ENCODE assay signal across 26 cellular contexts in the genomic region with DNA sequence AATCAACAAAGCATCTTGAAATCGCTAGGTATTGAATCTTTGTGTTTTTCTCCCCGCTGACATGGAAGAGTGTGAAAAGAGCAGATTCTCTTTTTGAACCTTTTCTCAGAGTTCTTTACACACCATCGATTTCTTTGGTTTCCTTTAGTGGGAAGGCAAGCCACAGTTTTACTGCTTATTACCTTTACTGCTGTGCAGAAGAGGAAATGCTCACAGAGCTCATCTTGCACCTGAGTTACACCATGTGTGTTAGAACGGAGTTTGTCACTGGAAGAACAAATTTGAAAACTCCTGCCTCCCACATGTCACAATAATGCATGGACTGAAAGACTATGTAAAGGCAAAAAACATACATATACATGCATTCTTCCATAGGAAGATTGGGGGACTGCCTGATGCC. TPM values are rescaled to one million over a fixed set of nuclear protein-coding genes. Genes with fewer than 3 reads are reported as not detected.
A peak's percentile ranks its signal among the peaks of the same experiment; 100 is the strongest.
DNase-seq lines count a peak whose midpoint lies in the region; ATAC-seq and TF ChIP-seq lines count a peak whose summit lies in the region.
"Had no signal": no experiment of that assay in that cellular context is flagged by ENCODE, and none has a peak within 500 bp of the region (broad histone marks: within the 10 kb centered on the region; RNA-seq: fewer than 3 reads in every experiment).

No MANE protein-coding gene starts in this region.

- no peak for TF ChIP-seq POLR2A in gastrocnemius medialis (IDR thresholded peaks at IDR 0.05)

- H3K4me3 Mint-ChIP-seq in T-helper 1 cell treated with Interleukin-12 subunit alpha and Interleukin-12 subunit beta and Interleukin-4 antibody, amounts not matched to agents 30 μg/mL and 1 μg/mL, for 36 hours = peak overlapping the region; percentile 7
- H3K4me3 Mint-ChIP-seq in memory B cell = peak overlapping the region; percentile 72
- H3K4me3 Mint-ChIP-seq: H9 had no signal

- H2AFZ ChIP-seq in OCI-LY1 (ENCODE audit: low read length) (no peak overlapping the region), PC-3 (ENCODE audit: low read length) (no peak overlapping the region)

- in situ Hi-C loops in gastrocnemius medialis (cut with MboI; ENCODE audit: low sequenced_read_pairs in 4 of 4) = no loop called here

- CTCF ChIA-PET in PC-3 (lab: Charles Lee) = no interaction called here

- H3K27me3 ChIP-seq in BLaER1 (no peaks in the 10 kb centered on the region), OCI-LY1 (ENCODE audit: insufficient read depth, low read length) (no peaks in the 10 kb centered on the region), gastrocnemius medialis (no peaks in the 10 kb centered on the region), PC-3 (ENCODE audit: low read length) (no peaks in the 10 kb centered on the region)
- H3K27me3 ChIP-seq: brain microvascular endothelial cell, left lung, sigmoid colon, stomach, thyroid gland had no signal

- H3K9me3 ChIP-seq in BLaER1 = peaks cover 46% of the 10 kb centered on the region
- H3K9me3 ChIP-seq in OCI-LY1 (ENCODE audit: low read length) = peaks cover 10% of the 10 kb centered on the region; the same call in 1 of the 2 replicates
- peaks cover 0 to 7% (median 3%) of the 10 kb centered on the region in 3 donors for H3K9me3 ChIP-seq in gastrocnemius medialis
- peaks cover 14% of the 10 kb centered on the region; the same call in 1 of the 2 replicates for H3K9me3 ChIP-seq in PC-3 (ENCODE audit: low read length)
- H3K9me3 ChIP-seq: thyroid gland had no signal

- H3K36me3 ChIP-seq in BLaER1 (peaks cover 58% of the 10 kb centered on the region), OCI-LY1 (ENCODE audit: insufficient read depth, low read length) (peaks cover 10% of the 10 kb centered on the region; the same call in 1 of the 2 replicates), gastrocnemius medialis (no peaks in the 10 kb centered on the region), PC-3 (ENCODE audit: low read depth, low read length) (peaks cover 24% of the 10 kb centered on the region)
- H3K36me3 ChIP-seq: brain microvascular endothelial cell, sigmoid colon, thyroid gland had no signal

- no peaks in the 10 kb centered on the region for H4K20me1 ChIP-seq in BLaER1
- H4K20me1 ChIP-seq in OCI-LY1 (ENCODE audit: insufficient read depth, low read length) = no peaks in the 10 kb centered on the region
- H4K20me1 ChIP-seq in PC-3 (ENCODE audit: low read length) = no peaks in the 10 kb centered on the region

- H3K4me3 ChIP-seq in BLaER1 = peak overlapping the region; percentile 1; the same call in 1 of the 2 replicates
- no peak overlapping the region for H3K4me3 ChIP-seq in OCI-LY1 (ENCODE audit: low read depth, low read length, poor library complexity, severe bottlenecking)
- no peak overlapping the region for H3K4me3 ChIP-seq in gastrocnemius medialis
- H3K4me3 ChIP-seq in PC-3 (ENCODE audit: low read length) = no peak overlapping the region
- H3K4me3 ChIP-seq: left lung, psoas muscle, sigmoid colon, stomach, thyroid gland had no signal

- H3F3A ChIP-seq in OCI-LY1 (ENCODE audit: insufficient read depth, low read length) = no peaks in the 10 kb centered on the region
- no peaks in the 10 kb centered on the region for H3F3A ChIP-seq in PC-3 (ENCODE audit: low read length, unreplicated experiment)

- peaks cover 53% of the 10 kb centered on the region for H3K4me1 ChIP-seq in BLaER1
- H3K4me1 ChIP-seq in OCI-LY1 (ENCODE audit: insufficient read depth, low read length, severe bottlenecking) = peaks cover 27% of the 10 kb centered on the region
- no peaks in the 10 kb centered on the region for H3K4me1 ChIP-seq in gastrocnemius medialis
- no peaks in the 10 kb centered on the region for H3K4me1 ChIP-seq in PC-3 (ENCODE audit: insufficient read depth, low read length)
- H3K4me1 ChIP-seq: left lung, psoas muscle, sigmoid colon, stomach, thyroid gland had no signal

- H3K36me3 Mint-ChIP-seq in T-helper 1 cell treated with Interleukin-12 subunit alpha and Interleukin-12 subunit beta and Interleukin-4 antibody, amounts not matched to agents 30 μg/mL and 1 μg/mL, for 36 hours (ENCODE audit: low read depth) = peaks cover 53% of the 10 kb centered on the region
- H3K36me3 Mint-ChIP-seq in memory B cell = peaks cover 6% of the 10 kb centered on the region

- BruUV-seq in PC-3 (replicated peaks; lab: Mats Ljungman, UMichigan) = no TSS peak

- H3K27ac ChIP-seq in BLaER1 (peak overlapping the region; percentile 52), OCI-LY1 (ENCODE audit: low read depth, low read length, poor library complexity, severe bottlenecking) (peak overlapping the region; percentile 52), gastrocnemius medialis (no peak overlapping the region), PC-3 (ENCODE audit: low read length) (no peak overlapping the region)
- H3K27ac ChIP-seq: brain microvascular endothelial cell, left lung, psoas muscle, RWPE1, sigmoid colon, stomach, thyroid gland had no signal

- H3K4me2 ChIP-seq in BLaER1 (peak overlapping the region; percentile 70), OCI-LY1 (ENCODE audit: low read length) (peak overlapping the region; percentile 36; the same call in 1 of the 2 replicates), PC-3 (ENCODE audit: low read length) (no peak overlapping the region)

- H3K9me2 ChIP-seq in OCI-LY1 (ENCODE audit: low read depth, low read length) (no peaks in the 10 kb centered on the region), PC-3 (replicated peaks; ENCODE audit: low read length) (no peaks in the 10 kb centered on the region)

- H3K4me1 Mint-ChIP-seq in T-helper 1 cell treated with Interleukin-12 subunit alpha and Interleukin-12 subunit beta and Interleukin-4 antibody, amounts not matched to agents 30 μg/mL and 1 μg/mL, for 36 hours (ENCODE audit: low read depth) = peaks cover 15% of the 10 kb centered on the region
- H3K4me1 Mint-ChIP-seq in memory B cell = peaks cover 40% of the 10 kb centered on the region

- H3K9me3 Mint-ChIP-seq in T-helper 1 cell treated with Interleukin-12 subunit alpha and Interleukin-12 subunit beta and Interleukin-4 antibody, amounts not matched to agents 30 μg/mL and 1 μg/mL, for 36 hours = peaks cover 31% of the 10 kb centered on the region
- no peaks in the 10 kb centered on the region for H3K9me3 Mint-ChIP-seq in memory B cell

- peak; percentile 67 for ATAC-seq in memory B cell (ENCODE audit: low read depth)
- no peak for ATAC-seq in gastrocnemius medialis
- ATAC-seq in PC-3 = no peak
- ATAC-seq: left lung, psoas muscle had no signal

- TF ChIP-seq CTCF in OCI-LY1 (IDR thresholded peaks at IDR 0.05; ENCODE audit: low read length) (no peak), GM10266 (IDR thresholded peaks at IDR 0.05; ENCODE audit: control insufficient read depth, insufficient read depth, low read depth, missing control alignments) (no peak), gastrocnemius medialis (IDR thresholded peaks at IDR 0.05 in 4 of 5, conservative IDR thresholded peaks at IDR 0.05 in 1 of 5) (no peak), PC-3 (conservative IDR thresholded peaks at IDR 0.05; ENCODE audit: low read depth, low read length) (no peak)

- POLR2A ChIA-PET in PC-3 (lab: Charles Lee; ENCODE audit: unreplicated experiment) = no interaction called here

- no peaks in the 10 kb centered on the region for H3K27me3 Mint-ChIP-seq in T-helper 1 cell treated with Interleukin-12 subunit alpha and Interleukin-12 subunit beta and Interleukin-4 antibody, amounts not matched to agents 30 μg/mL and 1 μg/mL, for 36 hours (ENCODE audit: low read depth)
- H3K27me3 Mint-ChIP-seq in memory B cell = no peaks in the 10 kb centered on the region

- peak overlapping the region; percentile 22 for H3K27ac Mint-ChIP-seq in T-helper 1 cell treated with Interleukin-12 subunit alpha and Interleukin-12 subunit beta and Interleukin-4 antibody, amounts not matched to agents 30 μg/mL and 1 μg/mL, for 36 hours
- H3K27ac Mint-ChIP-seq in memory B cell = peak overlapping the region; percentile 86
- H3K27ac Mint-ChIP-seq: activated T-helper 2 cell treated with anti-CD3 and anti-CD28 coated beads, Interferon-gamma antibody, Interleukin-2, Interleukin-4, amounts not matched to agents 10 μg/mL and 5 μg/mL and 100 μg/mL, durations not matched to agents 14 hours and 24 hours and 36 hours; H9 had no signal

- H3K79me2 ChIP-seq in OCI-LY1 (ENCODE audit: insufficient read depth, low read length) (no peaks in the 10 kb centered on the region), PC-3 (ENCODE audit: low read length) (no peaks in the 10 kb centered on the region)

- DNase-seq in T-helper 1 cell (no peak), memory B cell (ENCODE audit: low spot score in 2 of 2) (no peak), GM10266 (ENCODE audit: extremely low spot score) (no peak), gastrocnemius medialis (no peak), PC-3 (no peak)
- DNase-seq: 8988T, brain microvascular endothelial cell, DMS153, glutamatergic neuron, H9, KG1, left lung, NCI-H1436, NCI-H2081 treated with DMSO at 0.1 percent for 48 hours, NCI-H226, nucleus accumbens, psoas muscle, sigmoid colon, stomach, T-helper 2 cell, thyroid gland had no signal

- H3K9ac ChIP-seq in BLaER1 (no peak overlapping the region), OCI-LY1 (ENCODE audit: low read length) (no peak overlapping the region), PC-3 (ENCODE audit: low read length) (no peak overlapping the region)

- intact Hi-C loops in gastrocnemius medialis (cut with DNase I; ENCODE audit: low total_unique reads) (no loop called here), PC-3 (cut with micrococcal nuclease) (loop anchor here (5.0 kb wide), 1 partner anchor 37 kb away; no protein-coding TSS in a partner anchor)

RNA-seq across cellular contexts. Expression of a gene that starts 45.3 kb away (rescaled TPM):
- total RNA-seq in gastrocnemius medialis (10 to 100 TPM in 3 of 4 donors, 1 to 10 TPM in 1; 5.8 to 23.8 (median 14.0) TPM), PC-3 (2014; rRNA removed) (45.8 and 66.3 TPM in 2 replicates)

Comparison
In these comparisons a context has a peak if more than half of its experiments do, and no peak if none do; other contexts are left out.
1. H3K27ac ChIP-seq: peak in BLaER1 (single experiment) and OCI-LY1 (single experiment); none in gastrocnemius medialis (0 of 4) and PC-3 (single experiment).